Comparison of ENCODE assay signal across 22 cellular contexts in the genomic region with DNA sequence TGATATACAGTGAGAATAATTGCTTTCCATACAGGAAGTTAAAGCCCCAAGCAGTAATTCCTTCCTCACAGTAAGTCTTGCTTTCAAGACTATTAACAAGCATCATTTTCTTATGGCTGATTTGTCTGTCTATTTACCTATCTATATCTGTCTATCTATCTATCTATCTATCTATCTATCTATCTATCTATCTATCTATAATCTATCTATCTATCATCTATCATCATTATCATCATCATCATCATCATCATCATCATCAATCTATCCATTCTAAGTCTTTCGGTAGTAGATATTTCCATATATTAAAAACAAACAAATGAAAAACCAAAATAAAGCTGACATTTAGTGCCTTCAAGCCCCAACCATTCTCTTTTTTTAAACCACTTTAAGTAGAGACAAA.
"Had no signal": no experiment of that assay in that cellular context is flagged by ENCODE, and none has a peak within 500 bp of the region (broad histone marks: within the 10 kb centered on the region; RNA-seq: fewer than 3 reads in every experiment).

No MANE protein-coding gene starts in this region.

- H3K9me3 ChIP-seq: SK-N-SH had no signal

- DNase-seq: KBM-7, MV-4-11, NCI-H1048, NCI-H1105, NCI-H1417, NCI-H146, NCI-H1694 treated with DMSO at 0.1 percent for 48 hours, NCI-H2029, NCI-H2081 treated with DMSO at 0.1 percent for 48 hours, NCI-H2171, NCI-H226, NCI-H446, NCI-H510A, NCI-H524 treated with DMSO at 0.1 percent for 48 hours, NCI-H69, NCI-H774, PC-3, SHP77, SK-N-SH, SW 1271 had no signal

- H3K4me2 ChIP-seq: SK-N-SH had no signal

- H3K9ac ChIP-seq: SK-N-SH had no signal

- ATAC-seq: Panc1, PC-3 had no signal

- H3K27ac ChIP-seq: RWPE1 had no signal
